In genomic region chr5:140258016-140258415, GRCh38 we compare ENCODE assay signal across 14 cellular contexts. TPM values are rescaled to one million over a fixed set of nuclear protein-coding genes. Genes with fewer than 3 reads are reported as not detected.
A peak's percentile ranks its signal among the peaks of the same experiment; 100 is the strongest.
DNase-seq lines count a peak whose midpoint lies in the region; ATAC-seq and TF ChIP-seq lines count a peak whose summit lies in the region.
"Had no signal": no experiment of that assay in that cellular context is flagged by ENCODE, and none has a peak within 500 bp of the region (broad histone marks: within the 10 kb centered on the region; RNA-seq: fewer than 3 reads in every experiment).

No MANE protein-coding gene starts in this region.

- TF ChIP-seq CTCF in AG04450 (IDR thresholded peaks at IDR 0.05; ENCODE audit: low read depth, low read length) (no peak), fibroblast of villous mesenchyme (IDR thresholded peaks at IDR 0.05; ENCODE audit: insufficient read depth, low read depth, low read length) (no peak)

- ATAC-seq in T-cell (replicated peaks in 1 of 4) (no peak), GM19463 (IDR thresholded peaks at IDR 0.05; ENCODE audit: unreplicated experiment) (no peak), HG03108 (IDR thresholded peaks at IDR 0.05; ENCODE audit: unreplicated experiment) (no peak)
- ATAC-seq: left lung; naive thymus-derived CD8-positive, alpha-beta T cell had no signal

- peaks cover 16 to 55% (median 40%) of the 10 kb centered on the region in 3 donors for H3K4me1 Mint-ChIP-seq in T-cell

- H3K27ac Mint-ChIP-seq in T-cell, result peak overlapping the region; percentile 40 to 85

- POLR2A ChIA-PET in AG04450 (lab: Yijun Ruan, JAX) (interaction anchor here (0.7 to 1.1 kb wide), 3 partner anchors 45 to 1058 kb away, joined by 4 to 7 read pairs (median 6); partner anchors contain the start of genes HBEGF and PFDN1), T-cell (lab: Charles Lee) (interaction anchor here (0.6 to 0.7 kb wide), 2 partner anchors 32 to 1801 kb away, joined by 5 read pairs; no protein-coding TSS in a partner anchor)

- peak overlapping the region in 1 of 3 donors; percentile 33 for H3K4me3 Mint-ChIP-seq in T-cell
- H3K4me3 Mint-ChIP-seq: naive thymus-derived CD8-positive, alpha-beta T cell had no signal

- H3K27ac ChIP-seq in AG04450 (ENCODE audit: low read depth, low read length), result peak overlapping the region; percentile 49
- H3K27ac ChIP-seq: BLaER1, left lung, thyroid gland had no signal

- no peaks in the 10 kb centered on the region for H3K27me3 Mint-ChIP-seq in T-cell
- H3K27me3 Mint-ChIP-seq: naive thymus-derived CD8-positive, alpha-beta T cell had no signal

- H3K36me3 Mint-ChIP-seq in T-cell, result peaks cover 41% of the 10 kb centered on the region

- H3K27me3 ChIP-seq in AG04450 (ENCODE audit: control insufficient read depth, insufficient read depth, low read length), result no peaks in the 10 kb centered on the region
- H3K27me3 ChIP-seq: BLaER1, left lung, thyroid gland had no signal

- DNase-seq in AG04450 (ENCODE audit: low read depth, low spot score), result no peak
- peak; percentile 85 for DNase-seq in EL
- DNase-seq in T-cell, result no peak
- DNase-seq in fibroblast of villous mesenchyme (ENCODE audit: low read depth), result peak; percentile 13
- DNase-seq in activated T-cell treated with anti-CD3 and anti-CD28 coated beads, Interleukin-2, amount 50 U/mL, for 48 hours, result no peak
- DNase-seq in CD1c-positive myeloid dendritic cell (ENCODE audit: extremely low spot score), result no peak
- DNase-seq: hypothalamus; left lung; naive thymus-derived CD8-positive, alpha-beta T cell; NCI-H1436 treated with DMSO at 0.1 percent for 48 hours; thyroid gland had no signal

- CTCF ChIA-PET in AG04450 (lab: Charles Lee), result interaction anchor here (1.1 to 8.2 kb wide), 5 partner anchors 14 to 101 kb away, joined by 3 to 98 read pairs (median 5); partner anchors contain the start of gene HBEGF
- CTCF ChIA-PET in T-cell (lab: Charles Lee), result interaction anchor here (0.5 to 0.9 kb wide), 5 partner anchors 15 to 485 kb away, joined by 3 to 7 read pairs (median 3); no protein-coding TSS in a partner anchor

- H3K9me3 ChIP-seq in AG04450 (ENCODE audit: control insufficient read depth, insufficient read depth, low read length), result no peaks in the 10 kb centered on the region
- H3K9me3 ChIP-seq: left lung, thyroid gland had no signal

- H3K9me3 Mint-ChIP-seq in T-cell, result peaks cover 0 to 4% (median 0%) of the 10 kb centered on the region in 3 donors
- H3K9me3 Mint-ChIP-seq: naive thymus-derived CD8-positive, alpha-beta T cell had no signal

- H3K4me3 ChIP-seq in AG04450 (ENCODE audit: low read depth, low read length) (no peak overlapping the region), fibroblast of villous mesenchyme (ENCODE audit: low read depth, low read length) (no peak overlapping the region)
- H3K4me3 ChIP-seq: BLaER1, left lung, thyroid gland had no signal

RNA-seq across cellular contexts. Expression of gene PFDN1, which starts 44.9 kb away (rescaled TPM):
- 112 TPM in 2 replicates for polyA plus RNA-seq in AG04450 (2011; rRNA removed)
- 63.8 and 90.4 TPM in 2 replicates for polyA minus RNA-seq in AG04450 (2011; rRNA and poly(A)+ RNA removed)
- total RNA-seq in T-cell, result 10 to 100 TPM; 26.9 to 32.2 (median 28.1) TPM
- total RNA-seq in fibroblast of villous mesenchyme, result 69.1 and 91.5 TPM in 2 replicates

Comparison
In these comparisons a context has a peak if more than half of its experiments do, and no peak if none do; other contexts are left out.
1. DNase-seq: peak in EL (single experiment) and fibroblast of villous mesenchyme (single experiment); none in AG04450 (single experiment), T-cell (0 of 34), activated T-cell treated with anti-CD3 and anti-CD28 coated beads, Interleukin-2, amount 50 U/mL, for 48 hours (0 of 2) and CD1c-positive myeloid dendritic cell (single experiment).